1 cellular context compared by ENCODE assay signal in genomic region chr9:71812385-71812784, GRCh38.
TF ChIP-seq lines count a peak whose summit lies in the region.

No MANE protein-coding gene starts in this region.

TF ChIP-seq in IMR-90, 13 proteins besides CTCF, POLR2A, EP300 and RAD21 (continued from another document):
- TF ChIP-seq MAFK (IDR thresholded peaks at IDR 0.05; ENCODE audit: low read depth, low read length), result no peak
